Comparison of ENCODE assay signal across 28 cellular contexts in the genomic region with DNA sequence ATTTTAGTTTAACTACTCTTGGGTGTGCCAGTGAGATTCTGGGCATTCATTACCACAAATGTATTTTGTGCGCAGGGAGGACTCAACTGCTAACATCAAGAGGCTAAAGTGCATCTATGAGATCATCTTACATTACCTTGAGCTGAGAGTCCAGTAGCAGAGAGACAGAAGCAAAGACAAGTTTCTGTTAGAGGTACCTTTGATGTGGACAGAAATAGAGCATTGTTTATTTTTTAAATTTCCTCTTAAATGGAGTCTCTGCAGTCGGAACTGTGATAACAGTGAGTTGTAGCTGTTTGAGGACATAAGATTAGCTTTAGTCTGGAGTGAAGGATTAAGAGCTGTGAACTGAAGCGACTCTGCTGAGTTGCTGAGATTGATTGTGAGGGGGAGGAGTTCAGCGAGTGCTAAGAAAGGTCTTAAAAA.
DNase-seq lines count a peak whose midpoint lies in the region; ATAC-seq, FAIRE-seq and TF ChIP-seq lines count a peak whose summit lies in the region.
"Had no signal": no experiment of that assay in that cellular context is flagged by ENCODE, and none has a peak within 500 bp of the region (broad histone marks: within the 10 kb centered on the region; RNA-seq: fewer than 3 reads in every experiment).

No MANE protein-coding gene starts in this region.

- H3K79me2 ChIP-seq in KMS-11 (ENCODE audit: insufficient read depth, low read depth): no peaks in the 10 kb centered on the region

- no peak for TF ChIP-seq EP300 in transverse colon (IDR thresholded peaks at IDR 0.05; ENCODE audit: low read depth)

- no peak overlapping the region for H3K4me3 ChIP-seq in KMS-11 (IDR thresholded peaks at IDR 0.05; ENCODE audit: insufficient read depth, low read depth, low read length)
- H3K4me3 ChIP-seq in transverse colon: no peak overlapping the region
- no peak overlapping the region for H3K4me3 ChIP-seq in coronary artery
- H3K4me3 ChIP-seq: pancreas, testis had no signal

- WGBS in transverse colon (ENCODE audit: low coverage in 1 of 2), 2 donors: 42 to 45% methylated on average over 4 of the region's 4 CpGs

- no peaks in the 10 kb centered on the region for H3K9me3 ChIP-seq in transverse colon
- H3K9me3 ChIP-seq: pancreas, testis had no signal

- FAIRE-seq in D721Med (lab: Jason Lieb, UNC): peak; percentile 88
- FAIRE-seq: frontal cortex, pancreas had no signal

- peaks cover 59% of the 10 kb centered on the region for H3K4me1 ChIP-seq in KMS-11 (ENCODE audit: low read depth, poor library complexity, severe bottlenecking)
- no peaks in the 10 kb centered on the region for H3K4me1 ChIP-seq in transverse colon
- H3K4me1 ChIP-seq: pancreas, testis had no signal

- no peaks in the 10 kb centered on the region for H4K20me1 ChIP-seq in KMS-11 (ENCODE audit: insufficient read depth)

- no peak overlapping the region for H2AFZ ChIP-seq in KMS-11 (ENCODE audit: low read depth)

- peak overlapping the region; percentile 17; the same call in 1 of the 2 replicates for H3K4me2 ChIP-seq in KMS-11

- no peak for TF ChIP-seq POLR2A in transverse colon (IDR thresholded peaks at IDR 0.05)

- intact Hi-C loops in transverse colon (cut with DNase I; ENCODE audit: low total_unique reads): loop anchor here (5.0 kb wide), 1 partner anchor 1300 kb away; no protein-coding TSS in a partner anchor

- H3K27ac Mint-ChIP-seq in nephron: peak overlapping the region; percentile 7 to 83 (median 43)
- H3K27ac Mint-ChIP-seq: activated B cell treated with CpG ODN at 0.5 μM for 24 hours; activated naive CD8-positive, alpha-beta T cell treated with anti-CD3 and anti-CD28 coated beads, Interleukin-2, amount 50 U/mL, for 24 hours; memory B cell; naive thymus-derived CD8-positive, alpha-beta T cell; stimulated activated memory B cell treated with anti-CD40 and anti-IgM and Interleukin-4, amounts not matched to agents 10 μg/mL and 1 μg/mL and 100 μg/mL, for 72 hours had no signal

- H3K27me3 ChIP-seq in KMS-11 (ENCODE audit: insufficient read depth, low read depth): no peaks in the 10 kb centered on the region
- no peaks in the 10 kb centered on the region for H3K27me3 ChIP-seq in transverse colon
- H3K27me3 ChIP-seq: pancreas, testis had no signal

- in situ Hi-C loops in transverse colon (cut with MboI; ENCODE audit: low pct_ligation_motif_present in 1 of 4, low pct_unique_long_range_greater_than_20kb in 1 of 4, low sequenced_read_pairs in 3 of 4): no loop called here

- ATAC-seq in HG03108 (IDR thresholded peaks at IDR 0.05; ENCODE audit: unreplicated experiment): no peak
- ATAC-seq: activated naive CD8-positive, alpha-beta T cell treated with anti-CD3 and anti-CD28 coated beads, Interleukin-2, amount 50 U/mL, for 24 hours; naive thymus-derived CD8-positive, alpha-beta T cell; pancreas; stimulated activated memory B cell treated with anti-CD40 and anti-IgM and Interleukin-4, amounts not matched to agents 10 μg/mL and 1 μg/mL and 100 μg/mL, for 72 hours had no signal

- no peaks in the 10 kb centered on the region for H3K9me3 Mint-ChIP-seq in nephron
- H3K9me3 Mint-ChIP-seq: activated B cell treated with CpG ODN at 0.5 μM for 24 hours; activated naive CD8-positive, alpha-beta T cell treated with anti-CD3 and anti-CD28 coated beads, Interleukin-2, amount 50 U/mL, for 24 hours; memory B cell; stimulated activated memory B cell treated with anti-CD40 and anti-IgM and Interleukin-4, amounts not matched to agents 10 μg/mL and 1 μg/mL and 100 μg/mL, for 72 hours had no signal

- peaks cover 26% of the 10 kb centered on the region for H3K36me3 Mint-ChIP-seq in nephron (ENCODE audit: low read depth)
- H3K36me3 Mint-ChIP-seq: memory B cell; naive thymus-derived CD8-positive, alpha-beta T cell; stimulated activated memory B cell treated with anti-CD40 and anti-IgM and Interleukin-4, amounts not matched to agents 10 μg/mL and 1 μg/mL and 100 μg/mL, for 72 hours had no signal

- H3K36me3 ChIP-seq in KMS-11 (ENCODE audit: insufficient read depth) (no peaks in the 10 kb centered on the region), transverse colon (no peaks in the 10 kb centered on the region)
- H3K36me3 ChIP-seq: pancreas had no signal

- TF ChIP-seq CTCF in D721Med (IDR thresholded peaks at IDR 0.05; ENCODE audit: insufficient read depth, missing control alignments): no peak
- no peak for TF ChIP-seq CTCF in KMS-11 (conservative IDR thresholded peaks at IDR 0.05; ENCODE audit: low read depth, low read length)
- no peak for TF ChIP-seq CTCF in nephron (IDR thresholded peaks at IDR 0.05; ENCODE audit: unreplicated experiment in 3 of 3)
- TF ChIP-seq CTCF in transverse colon (IDR thresholded peaks at IDR 0.05): no peak
- TF ChIP-seq CTCF in coronary artery (IDR thresholded peaks at IDR 0.05): no peak

- H3K9ac ChIP-seq in KMS-11: no peak overlapping the region

- H3K4me3 Mint-ChIP-seq in nephron: peak overlapping the region in 1 of 3 experiments; percentile 16
- H3K4me3 Mint-ChIP-seq: activated B cell treated with CpG ODN at 0.5 μM for 24 hours; activated naive CD8-positive, alpha-beta T cell treated with anti-CD3 and anti-CD28 coated beads, Interleukin-2, amount 50 U/mL, for 24 hours; memory B cell; naive thymus-derived CD8-positive, alpha-beta T cell; stimulated activated memory B cell treated with anti-CD40 and anti-IgM and Interleukin-4, amounts not matched to agents 10 μg/mL and 1 μg/mL and 100 μg/mL, for 72 hours had no signal

- H3K27ac ChIP-seq in KMS-11: no peak overlapping the region
- no peak overlapping the region for H3K27ac ChIP-seq in transverse colon
- H3K27ac ChIP-seq in coronary artery: no peak overlapping the region
- H3K27ac ChIP-seq: C4-2B, pancreas, RWPE1, testis had no signal

- no peaks in the 10 kb centered on the region for H3K27me3 Mint-ChIP-seq in nephron (ENCODE audit: low read depth)
- H3K27me3 Mint-ChIP-seq: activated naive CD8-positive, alpha-beta T cell treated with anti-CD3 and anti-CD28 coated beads, Interleukin-2, amount 50 U/mL, for 24 hours; memory B cell; stimulated activated memory B cell treated with anti-CD40 and anti-IgM and Interleukin-4, amounts not matched to agents 10 μg/mL and 1 μg/mL and 100 μg/mL, for 72 hours had no signal

- no peak for DNase-seq in D721Med (ENCODE audit: insufficient read length, low spot score)
- peak; percentile 50 for DNase-seq in SW480 (ENCODE audit: low spot score)
- no peak for DNase-seq in transverse colon
- DNase-seq in EL: no peak
- no peak for DNase-seq in coronary artery (ENCODE audit: low spot score)
- DNase-seq: activated B cell treated with CpG ODN at 0.5 μM for 24 hours; activated CD4-positive, alpha-beta T cell treated with anti-CD3 and anti-CD28 coated beads, Interleukin-2, amount 50 U/mL, for 48 hours; activated effector memory CD4-positive, alpha-beta T cell treated with anti-CD3 and anti-CD28 coated beads, Interleukin-2, amount 50 U/mL, for 16 hours; activated naive CD8-positive, alpha-beta T cell treated with anti-CD3 and anti-CD28 coated beads, Interleukin-2, amount 50 U/mL, for 24 hours; effector CD4-positive, alpha-beta T cell; GF-D8; Karpas-422; kidney glomerular epithelial cell; naive thymus-derived CD8-positive, alpha-beta T cell; NCI-H2081 treated with DMSO at 0.1 percent for 48 hours; NCI-H69; pancreas; stimulated activated CD4-positive, alpha-beta T cell treated with anti-CD3 and anti-CD28 coated beads, Interleukin-1b, Interleukin-23, amount 100 ng/mL, for 48 hours; T-helper 9 cell; testis had no signal

- H3K4me1 Mint-ChIP-seq in nephron: peaks cover 39% of the 10 kb centered on the region
- H3K4me1 Mint-ChIP-seq: activated B cell treated with CpG ODN at 0.5 μM for 24 hours; activated naive CD8-positive, alpha-beta T cell treated with anti-CD3 and anti-CD28 coated beads, Interleukin-2, amount 50 U/mL, for 24 hours; memory B cell; naive thymus-derived CD8-positive, alpha-beta T cell; stimulated activated memory B cell treated with anti-CD40 and anti-IgM and Interleukin-4, amounts not matched to agents 10 μg/mL and 1 μg/mL and 100 μg/mL, for 72 hours had no signal
